Comparison of ENCODE assay signal across 8 cellular contexts in the genomic region with DNA sequence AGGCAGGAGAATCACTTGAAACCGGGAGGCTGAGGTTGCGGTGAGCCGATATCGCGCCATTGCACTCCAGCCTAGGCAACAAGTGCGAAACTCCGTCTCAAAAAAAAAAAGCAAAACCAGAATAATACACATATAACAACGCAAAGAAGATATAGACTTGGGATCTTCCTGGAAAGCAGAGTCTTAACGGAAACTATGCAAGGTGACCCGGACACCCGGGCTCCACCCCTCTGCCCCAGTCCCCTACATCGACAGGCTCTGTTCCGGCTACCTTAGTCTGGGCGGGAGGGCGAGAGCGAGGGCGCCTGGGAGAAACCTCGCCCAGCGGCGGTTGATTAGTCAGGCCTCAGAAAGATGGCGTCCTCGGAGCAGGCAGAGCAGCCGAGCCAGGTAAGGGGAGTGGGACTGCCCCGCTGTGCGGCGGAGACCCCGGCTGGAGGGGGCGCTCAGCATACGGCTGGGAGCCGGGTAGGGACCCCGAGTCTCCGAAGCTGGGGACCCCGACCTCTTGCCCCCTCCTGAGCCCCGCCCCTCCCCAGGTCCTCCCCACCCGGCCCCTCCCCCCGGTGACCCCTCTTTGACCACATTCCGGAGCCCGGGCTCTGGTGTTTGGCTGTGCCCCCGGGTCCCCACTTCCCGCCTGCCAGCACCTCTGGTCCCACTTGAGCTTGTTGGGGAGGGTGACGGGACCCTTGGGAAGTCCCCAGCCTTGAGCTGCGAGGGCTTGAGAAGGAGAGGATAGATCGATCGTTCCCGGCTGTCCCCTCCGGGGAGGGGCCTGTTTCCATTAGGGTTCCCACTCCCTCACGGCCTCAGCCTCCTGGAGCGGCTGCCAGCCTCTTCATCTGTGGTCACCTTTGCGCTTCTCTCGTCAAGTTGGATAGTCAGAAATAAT. TPM values are rescaled to one million over a fixed set of nuclear protein-coding genes. Genes with fewer than 3 reads are reported as not detected.
DNase-seq lines count a peak whose midpoint lies in the region; ATAC-seq, FAIRE-seq and TF ChIP-seq lines count a peak whose summit lies in the region.

TSS of gene PEX14 (plus strand) at position 338 of the 895 bp plus-strand sequence. CDS start at position 355, 17 bp downstream.

- peak; percentile 70 for FAIRE-seq in A204.1 (lab: Jason Lieb, UNC)

- CTCF ChIA-PET in activated B cell treated with CpG ODN at 0.5 μM for 24 hours (lab: Charles Lee): no interaction called here

- no peaks in the 10 kb centered on the region for H3K27me3 Mint-ChIP-seq in activated B cell treated with CpG ODN at 0.5 μM for 24 hours

- H3K9me3 Mint-ChIP-seq in activated B cell treated with CpG ODN at 0.5 μM for 24 hours: no peaks in the 10 kb centered on the region

- H3K4me3 Mint-ChIP-seq in activated B cell treated with CpG ODN at 0.5 μM for 24 hours: peak within 1 kb of the TSS; percentile 95

- intact Hi-C loops in activated B cell treated with CpG ODN at 0.5 μM for 24 hours (cut with micrococcal nuclease): loop anchor here (5.0 to 10.0 kb wide), 2 partner anchors 1330 to 1507 kb away; partner anchors contain the start of genes CLCN6, MFN2 and MTHFR

- H3K27ac Mint-ChIP-seq in activated B cell treated with CpG ODN at 0.5 μM for 24 hours: peak within 1 kb of the TSS; percentile 89

- TF ChIP-seq CTCF in activated B cell treated with CpG ODN at 0.5 μM for 24 hours (IDR thresholded peaks at IDR 0.05): no peak

- DNase-seq in NCI-H226: peak; percentile 91
- peak; percentile 76 for DNase-seq in activated B cell treated with CpG ODN at 0.5 μM for 24 hours
- DNase-seq in central memory CD4-positive, alpha-beta T cell: peak; percentile 78
- peak; percentile 87 for DNase-seq in iris pigment epithelial cell (ENCODE audit: low read depth)
- DNase-seq in stimulated activated CD4-positive, alpha-beta T cell treated with anti-CD3 and anti-CD28 coated beads, Interleukin-12 subunit alpha, Interleukin-12 subunit beta, amount 100 ng/mL, for 24 hours (ENCODE audit: low read depth in 2 of 2): peak; percentile 74 to 83

- ATAC-seq in GM18858 (IDR thresholded peaks at IDR 0.05; ENCODE audit: unreplicated experiment) (peak; percentile 54), HG03108 (IDR thresholded peaks at IDR 0.05; ENCODE audit: unreplicated experiment) (peak; percentile 58), activated B cell treated with CpG ODN at 0.5 μM for 24 hours (ENCODE audit: low read depth) (peak; percentile 76)

- POLR2A ChIA-PET in activated B cell treated with CpG ODN at 0.5 μM for 24 hours (lab: Charles Lee): interaction anchor here (0.6 to 1.5 kb wide), 4 partner anchors 20 to 1602 kb away, joined by 3 to 6 read pairs (median 4); partner anchors contain the start of gene CENPS

- peaks cover 10% of the 10 kb centered on the region for H3K36me3 Mint-ChIP-seq in activated B cell treated with CpG ODN at 0.5 μM for 24 hours (ENCODE audit: low read depth)

- H3K4me1 Mint-ChIP-seq in activated B cell treated with CpG ODN at 0.5 μM for 24 hours: peaks cover 49% of the 10 kb centered on the region

RNA-seq across cellular contexts. Expression of gene PEX14, which starts in this region (rescaled TPM):
- 16.3 and 17.8 TPM in 2 replicates for total RNA-seq in activated B cell treated with CpG ODN at 0.5 μM for 24 hours

Comparison
In these comparisons a context has a peak if more than half of its experiments do, and no peak if none do; other contexts are left out.
1. Peak in every context shown above with its lines: DNase-seq and ATAC-seq.